ENCODE assay signal across 30 cellular contexts in genomic region chr15:83158393-83158792, GRCh38. TPM values are rescaled to one million over a fixed set of nuclear protein-coding genes. Genes with fewer than 3 reads are reported as not detected.
DNase-seq lines count a peak whose midpoint lies in the region; ATAC-seq, FAIRE-seq and TF ChIP-seq lines count a peak whose summit lies in the region.
"Had no signal": no experiment of that assay in that cellular context is flagged by ENCODE, and none has a peak within 500 bp of the region (broad histone marks: within the 10 kb centered on the region; RNA-seq: fewer than 3 reads in every experiment).

No MANE protein-coding gene starts in this region.

- peak; percentile 24 for ATAC-seq in activated CD8-positive, alpha-beta T cell treated with anti-CD3 and anti-CD28 coated beads for 36 hours
- ATAC-seq in activated CD8-positive, alpha-beta T cell treated with anti-CD3 and anti-CD28 coated beads, Interleukin-2, amount 10 ng/mL, durations not matched to agents 7 days and 5 days: no peak
- no peak for ATAC-seq in GM18498 (IDR thresholded peaks at IDR 0.05; ENCODE audit: unreplicated experiment)
- ATAC-seq: activated CD4-positive, alpha-beta T cell treated with anti-CD3 and anti-CD28 coated beads for 36 hours; activated T-cell treated with anti-CD3 and anti-CD28 coated beads, Interleukin-2, amount 50 U/mL, for 72 hours; left ventricle myocardium superior had no signal

- H3K27me3 ChIP-seq in brain microvascular endothelial cell (replicated peaks): no peaks in the 10 kb centered on the region
- H3K27me3 ChIP-seq: right atrium auricular region, thyroid gland had no signal

- intact Hi-C loops in activated CD8-positive, alpha-beta T cell treated with anti-CD3 and anti-CD28 coated beads for 36 hours (cut with micrococcal nuclease): loop anchor here (2.0 kb wide), 1 partner anchor 40 kb away; no protein-coding TSS in a partner anchor
- intact Hi-C loops in activated T-helper 1 cell treated with anti-CD3 and anti-CD28 coated beads, Interleukin-12 subunit alpha, Interleukin-12 subunit beta, Interleukin-2, Interleukin-4 antibody, amounts not matched to agents 30 ng/mL and 10 ng/mL and 1 ng/mL, durations not matched to agents 14 hours and 24 hours and 36 hours (cut with micrococcal nuclease): no loop called here

- DNase-seq in activated CD8-positive, alpha-beta T cell treated with anti-CD3 and anti-CD28 coated beads for 36 hours: peak; percentile 27
- DNase-seq in activated CD8-positive, alpha-beta T cell treated with anti-CD3 and anti-CD28 coated beads, Interleukin-2, amount 10 ng/mL, durations not matched to agents 7 days and 5 days: no peak
- no peak for DNase-seq in activated T-helper 1 cell treated with anti-CD3 and anti-CD28 coated beads, Interleukin-12 subunit alpha, Interleukin-12 subunit beta, Interleukin-2, Interleukin-4 antibody, amounts not matched to agents 30 ng/mL and 10 ng/mL and 1 ng/mL, durations not matched to agents 14 hours and 24 hours and 36 hours (ENCODE audit: low spot score)
- DNase-seq in fibroblast of pulmonary artery (ENCODE audit: low read depth) (peak; percentile 50), urothelium cell line (ENCODE audit: low spot score) (peak; percentile 11), C1 segment of cervical spinal cord (lab: John Stamatoyannopoulos, UW) (no peak), brain microvascular endothelial cell (no peak)
- DNase-seq: 8988T; activated CD4-positive, alpha-beta T cell treated with anti-CD3 and anti-CD28 coated beads for 36 hours; activated T-cell treated with anti-CD3 and anti-CD28 coated beads, Interleukin-2, amount 50 U/mL, for 72 hours; aorta; CD8-positive, alpha-beta memory T cell; foreskin melanocyte; hippocampal formation; immature natural killer cell; left ventricle myocardium superior; midbrain; NCI-H1092; NCI-H187 treated with DMSO at 0.1 percent for 48 hours; RPMI8226; SK-N-SH; stimulated activated naive CD4-positive, alpha-beta T cell treated with Interleukin-2 at 50 U/mL for 16 hours; T-helper 2 cell; thyroid gland had no signal

- in situ Hi-C loops in brain microvascular endothelial cell (cut with HindIII; ENCODE audit: low pct_ligation_motif_present, low sequenced_read_pairs): no loop called here

- no peaks in the 10 kb centered on the region for H3K9me3 Mint-ChIP-seq in activated CD8-positive, alpha-beta T cell treated with anti-CD3 and anti-CD28 coated beads for 36 hours
- no peaks in the 10 kb centered on the region for H3K9me3 Mint-ChIP-seq in activated CD8-positive, alpha-beta T cell treated with anti-CD3 and anti-CD28 coated beads, Interleukin-2, amount 10 ng/mL, durations not matched to agents 7 days and 5 days (ENCODE audit: insufficient read depth)
- H3K9me3 Mint-ChIP-seq in activated T-helper 1 cell treated with anti-CD3 and anti-CD28 coated beads, Interleukin-12 subunit alpha, Interleukin-12 subunit beta, Interleukin-2, Interleukin-4 antibody, amounts not matched to agents 30 ng/mL and 10 ng/mL and 1 ng/mL, durations not matched to agents 14 hours and 24 hours and 36 hours: no peaks in the 10 kb centered on the region
- H3K9me3 Mint-ChIP-seq: activated naive CD4-positive, alpha-beta T cell treated with anti-CD3 and anti-CD28 coated beads, Interleukin-2, amount 50 U/mL, for 24 hours; activated T-cell treated with anti-CD3 and anti-CD28 coated beads, Interleukin-2, amount 50 U/mL, for 72 hours; central memory CD8-positive, alpha-beta T cell; immature natural killer cell; nephron had no signal

- no peak overlapping the region for H3K27ac ChIP-seq in brain microvascular endothelial cell
- H3K27ac ChIP-seq: right atrium auricular region, thyroid gland had no signal

- TF ChIP-seq CTCF in activated CD8-positive, alpha-beta T cell treated with anti-CD3 and anti-CD28 coated beads for 36 hours (IDR thresholded peaks at IDR 0.05): no peak
- no peak for TF ChIP-seq CTCF in fibroblast of pulmonary artery (IDR thresholded peaks at IDR 0.05; ENCODE audit: low read length, missing control alignments)
- no peak for TF ChIP-seq CTCF in brain microvascular endothelial cell (IDR thresholded peaks at IDR 0.05; ENCODE audit: low read depth, low read length, missing control alignments)

- no peaks in the 10 kb centered on the region for H3K27me3 Mint-ChIP-seq in activated CD8-positive, alpha-beta T cell treated with anti-CD3 and anti-CD28 coated beads for 36 hours
- no peaks in the 10 kb centered on the region for H3K27me3 Mint-ChIP-seq in activated CD8-positive, alpha-beta T cell treated with anti-CD3 and anti-CD28 coated beads, Interleukin-2, amount 10 ng/mL, durations not matched to agents 7 days and 5 days (ENCODE audit: low read depth)
- peaks cover 3% of the 10 kb centered on the region for H3K27me3 Mint-ChIP-seq in activated T-helper 1 cell treated with anti-CD3 and anti-CD28 coated beads, Interleukin-12 subunit alpha, Interleukin-12 subunit beta, Interleukin-2, Interleukin-4 antibody, amounts not matched to agents 30 ng/mL and 10 ng/mL and 1 ng/mL, durations not matched to agents 14 hours and 24 hours and 36 hours (ENCODE audit: insufficient read depth)

- H3K4me1 Mint-ChIP-seq in activated CD8-positive, alpha-beta T cell treated with anti-CD3 and anti-CD28 coated beads for 36 hours (ENCODE audit: low read depth): peaks cover 24% of the 10 kb centered on the region
- peaks cover 32% of the 10 kb centered on the region for H3K4me1 Mint-ChIP-seq in activated CD8-positive, alpha-beta T cell treated with anti-CD3 and anti-CD28 coated beads, Interleukin-2, amount 10 ng/mL, durations not matched to agents 7 days and 5 days (ENCODE audit: low read depth)
- H3K4me1 Mint-ChIP-seq in activated T-helper 1 cell treated with anti-CD3 and anti-CD28 coated beads, Interleukin-12 subunit alpha, Interleukin-12 subunit beta, Interleukin-2, Interleukin-4 antibody, amounts not matched to agents 30 ng/mL and 10 ng/mL and 1 ng/mL, durations not matched to agents 14 hours and 24 hours and 36 hours (ENCODE audit: low read depth): peaks cover 21% of the 10 kb centered on the region
- H3K4me1 Mint-ChIP-seq: central memory CD8-positive, alpha-beta T cell; nephron had no signal

- no peak for FAIRE-seq in urothelium cell line (lab: Jason Lieb, UNC)

- H3K4me3 Mint-ChIP-seq in activated CD8-positive, alpha-beta T cell treated with anti-CD3 and anti-CD28 coated beads for 36 hours: no peak overlapping the region
- no peak overlapping the region for H3K4me3 Mint-ChIP-seq in activated CD8-positive, alpha-beta T cell treated with anti-CD3 and anti-CD28 coated beads, Interleukin-2, amount 10 ng/mL, durations not matched to agents 7 days and 5 days
- no peak overlapping the region for H3K4me3 Mint-ChIP-seq in activated T-helper 1 cell treated with anti-CD3 and anti-CD28 coated beads, Interleukin-12 subunit alpha, Interleukin-12 subunit beta, Interleukin-2, Interleukin-4 antibody, amounts not matched to agents 30 ng/mL and 10 ng/mL and 1 ng/mL, durations not matched to agents 14 hours and 24 hours and 36 hours
- H3K4me3 Mint-ChIP-seq: activated CD4-positive, alpha-beta T cell treated with anti-CD3 and anti-CD28 coated beads for 36 hours; activated naive CD4-positive, alpha-beta T cell treated with anti-CD3 and anti-CD28 coated beads, Interleukin-2, amount 50 U/mL, for 24 hours; activated T-cell treated with anti-CD3 and anti-CD28 coated beads, Interleukin-2, amount 50 U/mL, for 72 hours; CD8-positive, alpha-beta memory T cell; central memory CD8-positive, alpha-beta T cell; immature natural killer cell; nephron had no signal

- CTCF ChIA-PET in activated CD8-positive, alpha-beta T cell treated with anti-CD3 and anti-CD28 coated beads for 36 hours (lab: Charles Lee): no interaction called here
- CTCF ChIA-PET in activated CD8-positive, alpha-beta T cell treated with anti-CD3 and anti-CD28 coated beads, Interleukin-2, amount 10 ng/mL, durations not matched to agents 7 days and 5 days (lab: Charles Lee): no interaction called here

- POLR2A ChIA-PET in activated CD8-positive, alpha-beta T cell treated with anti-CD3 and anti-CD28 coated beads for 36 hours (lab: Charles Lee): no interaction called here
- POLR2A ChIA-PET in activated CD8-positive, alpha-beta T cell treated with anti-CD3 and anti-CD28 coated beads, Interleukin-2, amount 10 ng/mL, durations not matched to agents 7 days and 5 days (lab: Charles Lee): no interaction called here

- no peak overlapping the region for H3K4me3 ChIP-seq in fibroblast of pulmonary artery (replicated peaks; ENCODE audit: low read depth, low read length)
- H3K4me3 ChIP-seq in brain microvascular endothelial cell (ENCODE audit: low read depth, low read length): no peak overlapping the region
- H3K4me3 ChIP-seq: HAP-1, right atrium auricular region, thyroid gland had no signal

- H3K36me3 Mint-ChIP-seq in activated CD8-positive, alpha-beta T cell treated with anti-CD3 and anti-CD28 coated beads for 36 hours (ENCODE audit: low read depth): peaks cover 10% of the 10 kb centered on the region
- H3K36me3 Mint-ChIP-seq in activated CD8-positive, alpha-beta T cell treated with anti-CD3 and anti-CD28 coated beads, Interleukin-2, amount 10 ng/mL, durations not matched to agents 7 days and 5 days (ENCODE audit: low read depth): peaks cover 52% of the 10 kb centered on the region
- H3K36me3 Mint-ChIP-seq in activated T-helper 1 cell treated with anti-CD3 and anti-CD28 coated beads, Interleukin-12 subunit alpha, Interleukin-12 subunit beta, Interleukin-2, Interleukin-4 antibody, amounts not matched to agents 30 ng/mL and 10 ng/mL and 1 ng/mL, durations not matched to agents 14 hours and 24 hours and 36 hours (ENCODE audit: low read depth): peaks cover 33% of the 10 kb centered on the region

- no peak overlapping the region for H3K27ac Mint-ChIP-seq in activated CD8-positive, alpha-beta T cell treated with anti-CD3 and anti-CD28 coated beads for 36 hours
- no peak overlapping the region for H3K27ac Mint-ChIP-seq in activated CD8-positive, alpha-beta T cell treated with anti-CD3 and anti-CD28 coated beads, Interleukin-2, amount 10 ng/mL, durations not matched to agents 7 days and 5 days
- H3K27ac Mint-ChIP-seq in activated T-helper 1 cell treated with anti-CD3 and anti-CD28 coated beads, Interleukin-12 subunit alpha, Interleukin-12 subunit beta, Interleukin-2, Interleukin-4 antibody, amounts not matched to agents 30 ng/mL and 10 ng/mL and 1 ng/mL, durations not matched to agents 14 hours and 24 hours and 36 hours: peak overlapping the region; percentile 27
- H3K27ac Mint-ChIP-seq: activated CD4-positive, alpha-beta T cell treated with anti-CD3 and anti-CD28 coated beads for 36 hours; activated naive CD4-positive, alpha-beta T cell treated with anti-CD3 and anti-CD28 coated beads, Interleukin-2, amount 50 U/mL, for 24 hours; activated T-cell treated with anti-CD3 and anti-CD28 coated beads, Interleukin-2, amount 50 U/mL, for 72 hours; CD8-positive, alpha-beta memory T cell; immature natural killer cell; nephron had no signal

- H3K36me3 ChIP-seq in brain microvascular endothelial cell (replicated peaks): peaks cover 6% of the 10 kb centered on the region

RNA-seq across cellular contexts. Expression of gene HDGFL3, which starts 49.2 kb away (rescaled TPM):
- total RNA-seq in activated CD8-positive, alpha-beta T cell treated with anti-CD3 and anti-CD28 coated beads for 36 hours: 10 to 100 TPM; 31.1 to 32.2 TPM
- 10 to 100 TPM; 76.8 to 79.7 TPM for total RNA-seq in activated CD8-positive, alpha-beta T cell treated with anti-CD3 and anti-CD28 coated beads, Interleukin-2, amount 10 ng/mL, durations not matched to agents 7 days and 5 days
- 54.7 and 57.5 TPM in 2 replicates for total RNA-seq in activated T-helper 1 cell treated with anti-CD3 and anti-CD28 coated beads, Interleukin-12 subunit alpha, Interleukin-12 subunit beta, Interleukin-2, Interleukin-4 antibody, amounts not matched to agents 30 ng/mL and 10 ng/mL and 1 ng/mL, durations not matched to agents 14 hours and 24 hours and 36 hours

RNA-seq across cellular contexts. Expression of gene TM6SF1, which starts 50.9 kb away (rescaled TPM):
- 1 to 10 TPM; 5.6 TPM for total RNA-seq in activated CD8-positive, alpha-beta T cell treated with anti-CD3 and anti-CD28 coated beads for 36 hours
- 10 to 100 TPM; 18.2 to 22.1 TPM for total RNA-seq in activated CD8-positive, alpha-beta T cell treated with anti-CD3 and anti-CD28 coated beads, Interleukin-2, amount 10 ng/mL, durations not matched to agents 7 days and 5 days
- 4.5 and 5.2 TPM in 2 replicates for total RNA-seq in activated T-helper 1 cell treated with anti-CD3 and anti-CD28 coated beads, Interleukin-12 subunit alpha, Interleukin-12 subunit beta, Interleukin-2, Interleukin-4 antibody, amounts not matched to agents 30 ng/mL and 10 ng/mL and 1 ng/mL, durations not matched to agents 14 hours and 24 hours and 36 hours

Comparison
In these comparisons a context has a peak if more than half of its experiments do, and no peak if none do; other contexts are left out.
1. DNase-seq: peak in activated CD8-positive, alpha-beta T cell treated with anti-CD3 and anti-CD28 coated beads for 36 hours (single experiment), fibroblast of pulmonary artery (single experiment) and urothelium cell line (single experiment); none in activated CD8-positive, alpha-beta T cell treated with anti-CD3 and anti-CD28 coated beads, Interleukin-2, amount 10 ng/mL, durations not matched to agents 7 days and 5 days (single experiment), activated T-helper 1 cell treated with anti-CD3 and anti-CD28 coated beads, Interleukin-12 subunit alpha, Interleukin-12 subunit beta, Interleukin-2, Interleukin-4 antibody, amounts not matched to agents 30 ng/mL and 10 ng/mL and 1 ng/mL, durations not matched to agents 14 hours and 24 hours and 36 hours (single experiment), C1 segment of cervical spinal cord (0 of 14) and brain microvascular endothelial cell (single experiment).